ENCODE assay signal across 21 cellular contexts in genomic region chr5:6626494-6626893, GRCh38. TPM values are rescaled to one million over a fixed set of nuclear protein-coding genes. Genes with fewer than 3 reads are reported as not detected.
DNase-seq lines count a peak whose midpoint lies in the region; ATAC-seq, FAIRE-seq and TF ChIP-seq lines count a peak whose summit lies in the region.
"Had no signal": no experiment of that assay in that cellular context is flagged by ENCODE, and none has a peak within 500 bp of the region (broad histone marks: within the 10 kb centered on the region; RNA-seq: fewer than 3 reads in every experiment).

No MANE protein-coding gene starts in this region.

- H3K79me2 ChIP-seq in trophoblast cell (ENCODE audit: control insufficient read depth, insufficient read depth, low read length, poor library complexity) = peaks cover 2% of the 10 kb centered on the region

- no peak overlapping the region for H3K4ac ChIP-seq in trophoblast cell (ENCODE audit: low read depth, low read length)

- CTCF ChIA-PET in CD8-positive, alpha-beta T cell (lab: Charles Lee) = no interaction called here

- no peak for TF ChIP-seq CTCF in CD8-positive, alpha-beta T cell (IDR thresholded peaks at IDR 0.05)
- TF ChIP-seq CTCF in fibroblast of mammary gland (conservative IDR thresholded peaks at IDR 0.05; ENCODE audit: control insufficient read depth, insufficient read depth, low read depth, low read length) = no peak

- no peak overlapping the region for H4K8ac ChIP-seq in trophoblast cell (ENCODE audit: low read depth, low read length)

- no peaks in the 10 kb centered on the region for H3K9me3 Mint-ChIP-seq in activated naive CD4-positive, alpha-beta T cell treated with anti-CD3 and anti-CD28 coated beads, Interleukin-2, amount 50 U/mL, for 24 hours
- peaks cover 12% of the 10 kb centered on the region for H3K9me3 Mint-ChIP-seq in CD8-positive, alpha-beta T cell
- H3K9me3 Mint-ChIP-seq in activated T-helper 2 cell treated with anti-CD3 and anti-CD28 coated beads, Interferon-gamma antibody, Interleukin-2, Interleukin-4, amounts not matched to agents 10 μg/mL and 5 μg/mL and 100 μg/mL, durations not matched to agents 14 hours and 24 hours and 36 hours = peaks cover 28% of the 10 kb centered on the region

- H3K9me3 ChIP-seq in CD8-positive, alpha-beta T cell (ENCODE audit: low read length) = no peaks in the 10 kb centered on the region
- peaks cover 3% of the 10 kb centered on the region for H3K9me3 ChIP-seq in trophoblast cell (ENCODE audit: insufficient read depth, low read depth, low read length)
- H3K9me3 ChIP-seq: HAP-1 had no signal

- H2BK120ac ChIP-seq in trophoblast cell (ENCODE audit: insufficient read depth, low read length, poor library complexity) = no peak overlapping the region

- no peak overlapping the region for H3K18ac ChIP-seq in trophoblast cell (ENCODE audit: low read length)

- no peak overlapping the region for H3K14ac ChIP-seq in trophoblast cell (ENCODE audit: low read length)

- H2AK5ac ChIP-seq in trophoblast cell (ENCODE audit: low read length) = no peak overlapping the region

- peaks cover 39% of the 10 kb centered on the region for H3K36me3 ChIP-seq in CD8-positive, alpha-beta T cell (ENCODE audit: insufficient read depth, low read length)
- H3K36me3 ChIP-seq in trophoblast cell (ENCODE audit: control insufficient read depth in 1 of 2, insufficient read depth in 2 of 2, low read length in 2 of 2) = peaks cover 18 to 41% of the 10 kb centered on the region in 2 experiments

- intact Hi-C loops in CD8-positive, alpha-beta T cell (cut with DNase I, micrococcal nuclease) = no loop called here
- intact Hi-C loops in activated T-helper 2 cell treated with anti-CD3 and anti-CD28 coated beads, Interferon-gamma antibody, Interleukin-2, Interleukin-4, amounts not matched to agents 10 μg/mL and 5 μg/mL and 100 μg/mL, durations not matched to agents 14 hours and 24 hours and 36 hours (cut with micrococcal nuclease) = no loop called here

- FAIRE-seq in HTR-8/SVneo (lab: Jason Lieb, UNC) (peak; percentile 13), GM12891 (lab: Jason Lieb, UNC) (no peak)
- FAIRE-seq: D721Med, GM12878, GM18507, H54 had no signal

- ATAC-seq in CD8-positive, alpha-beta T cell = no peak
- ATAC-seq: GM12878 had no signal

- H4K91ac ChIP-seq in trophoblast cell (ENCODE audit: low read depth, low read length) = no peak overlapping the region

- H3K27ac Mint-ChIP-seq in activated naive CD4-positive, alpha-beta T cell treated with anti-CD3 and anti-CD28 coated beads, Interleukin-2, amount 50 U/mL, for 24 hours = no peak overlapping the region
- H3K27ac Mint-ChIP-seq in CD8-positive, alpha-beta T cell = peak overlapping the region; percentile 14
- no peak overlapping the region for H3K27ac Mint-ChIP-seq in activated T-helper 2 cell treated with anti-CD3 and anti-CD28 coated beads, Interferon-gamma antibody, Interleukin-2, Interleukin-4, amounts not matched to agents 10 μg/mL and 5 μg/mL and 100 μg/mL, durations not matched to agents 14 hours and 24 hours and 36 hours
- H3K27ac Mint-ChIP-seq: HFFc6 had no signal

- H3K27ac ChIP-seq in CD8-positive, alpha-beta T cell (ENCODE audit: low read depth, low read length) = no peak overlapping the region
- no peak overlapping the region for H3K27ac ChIP-seq in trophoblast cell (ENCODE audit: low read depth, low read length)

- no peak overlapping the region for H2BK5ac ChIP-seq in trophoblast cell (ENCODE audit: low read depth, low read length, poor library complexity)

- H3K27me3 Mint-ChIP-seq in activated naive CD4-positive, alpha-beta T cell treated with anti-CD3 and anti-CD28 coated beads, Interleukin-2, amount 50 U/mL, for 24 hours = no peaks in the 10 kb centered on the region
- no peaks in the 10 kb centered on the region for H3K27me3 Mint-ChIP-seq in CD8-positive, alpha-beta T cell (ENCODE audit: low read depth)
- H3K27me3 Mint-ChIP-seq in activated T-helper 2 cell treated with anti-CD3 and anti-CD28 coated beads, Interferon-gamma antibody, Interleukin-2, Interleukin-4, amounts not matched to agents 10 μg/mL and 5 μg/mL and 100 μg/mL, durations not matched to agents 14 hours and 24 hours and 36 hours (ENCODE audit: low read depth) = no peaks in the 10 kb centered on the region
- H3K27me3 Mint-ChIP-seq: CD8-positive, alpha-beta memory T cell had no signal

- no peak overlapping the region for H3K23ac ChIP-seq in trophoblast cell (ENCODE audit: low read length)

- peak overlapping the region; percentile 23 for H3K4me3 Mint-ChIP-seq in activated naive CD4-positive, alpha-beta T cell treated with anti-CD3 and anti-CD28 coated beads, Interleukin-2, amount 50 U/mL, for 24 hours
- no peak overlapping the region for H3K4me3 Mint-ChIP-seq in CD8-positive, alpha-beta T cell
- no peak overlapping the region for H3K4me3 Mint-ChIP-seq in activated T-helper 2 cell treated with anti-CD3 and anti-CD28 coated beads, Interferon-gamma antibody, Interleukin-2, Interleukin-4, amounts not matched to agents 10 μg/mL and 5 μg/mL and 100 μg/mL, durations not matched to agents 14 hours and 24 hours and 36 hours (ENCODE audit: low read depth)
- H3K4me3 Mint-ChIP-seq: CD8-positive, alpha-beta memory T cell; HFFc6 had no signal

- H3K9ac ChIP-seq in trophoblast cell (ENCODE audit: low read length) = no peak overlapping the region

- H4K12ac ChIP-seq in trophoblast cell (ENCODE audit: low read depth, low read length) = no peak overlapping the region

- no peak overlapping the region for H3K4me3 ChIP-seq in CD8-positive, alpha-beta T cell (ENCODE audit: low read depth, low read length)
- H3K4me3 ChIP-seq in fibroblast of mammary gland (ENCODE audit: control insufficient read depth, low read depth, low read length) (no peak overlapping the region), trophoblast cell (ENCODE audit: low read depth, low read length) (no peak overlapping the region)
- H3K4me3 ChIP-seq: GM12878, HAP-1 had no signal

- no peak overlapping the region for H3K4me2 ChIP-seq in trophoblast cell (ENCODE audit: low read length)

- TF ChIP-seq POLR2A in GM12891 (IDR thresholded peaks at IDR 0.05; ENCODE audit: low read depth, low read length) = no peak

- no peak for DNase-seq in activated naive CD4-positive, alpha-beta T cell treated with anti-CD3 and anti-CD28 coated beads, Interleukin-2, amount 50 U/mL, for 16 hours
- DNase-seq in CD8-positive, alpha-beta T cell = no peak
- DNase-seq in HTR-8/SVneo (ENCODE audit: insufficient read length, low spot score) (no peak), fibroblast of mammary gland (ENCODE audit: low read depth) (peak; percentile 21), GM12891 (ENCODE audit: insufficient read length, low spot score) (no peak), trophoblast cell (no peak)
- no peak for DNase-seq in activated T-helper 2 cell treated with anti-CD3 and anti-CD28 coated beads, Interferon-gamma antibody, Interleukin-2, Interleukin-4, amounts not matched to agents 10 μg/mL and 5 μg/mL and 100 μg/mL, durations not matched to agents 14 hours and 24 hours and 36 hours (ENCODE audit: low spot score)
- DNase-seq: C1 segment of cervical spinal cord; CD8-positive, alpha-beta memory T cell; DMS 273 treated with DMSO at 0.1 percent for 48 hours; DMS79; EL; GDM1; GOT3; HFFc6 had no signal

- no peak overlapping the region for H2BK12ac ChIP-seq in trophoblast cell (ENCODE audit: low read length)

- POLR2A ChIA-PET in CD8-positive, alpha-beta T cell (lab: Charles Lee) = no interaction called here

- no peaks in the 10 kb centered on the region for H3K79me1 ChIP-seq in trophoblast cell (ENCODE audit: low read length)

- no CpG with 5 or more reads among the region's 10 CpGs for whole genome bisulfite sequencing in trophoblast cell (ENCODE audit: extremely low coverage, insufficient coverage, insufficient read length)

- peaks cover 48% of the 10 kb centered on the region for H3K36me3 Mint-ChIP-seq in activated naive CD4-positive, alpha-beta T cell treated with anti-CD3 and anti-CD28 coated beads, Interleukin-2, amount 50 U/mL, for 24 hours
- peaks cover 89% of the 10 kb centered on the region for H3K36me3 Mint-ChIP-seq in CD8-positive, alpha-beta T cell
- H3K36me3 Mint-ChIP-seq in activated T-helper 2 cell treated with anti-CD3 and anti-CD28 coated beads, Interferon-gamma antibody, Interleukin-2, Interleukin-4, amounts not matched to agents 10 μg/mL and 5 μg/mL and 100 μg/mL, durations not matched to agents 14 hours and 24 hours and 36 hours (ENCODE audit: low read depth) = peaks cover 96% of the 10 kb centered on the region

- H3K4me1 Mint-ChIP-seq in activated naive CD4-positive, alpha-beta T cell treated with anti-CD3 and anti-CD28 coated beads, Interleukin-2, amount 50 U/mL, for 24 hours = peaks cover 71% of the 10 kb centered on the region
- H3K4me1 Mint-ChIP-seq in CD8-positive, alpha-beta T cell (ENCODE audit: low read depth) = peaks cover 65% of the 10 kb centered on the region
- H3K4me1 Mint-ChIP-seq in activated T-helper 2 cell treated with anti-CD3 and anti-CD28 coated beads, Interferon-gamma antibody, Interleukin-2, Interleukin-4, amounts not matched to agents 10 μg/mL and 5 μg/mL and 100 μg/mL, durations not matched to agents 14 hours and 24 hours and 36 hours (ENCODE audit: low read depth) = peaks cover 18% of the 10 kb centered on the region

- H2AFZ ChIP-seq in trophoblast cell (ENCODE audit: insufficient read depth, low read length, poor library complexity) = no peak overlapping the region

- no peaks in the 10 kb centered on the region for H3K27me3 ChIP-seq in CD8-positive, alpha-beta T cell (ENCODE audit: insufficient read depth, low read length)
- H3K27me3 ChIP-seq in trophoblast cell (ENCODE audit: insufficient read depth, low read length) = no peaks in the 10 kb centered on the region

- peaks cover 6% of the 10 kb centered on the region for H3K4me1 ChIP-seq in CD8-positive, alpha-beta T cell (ENCODE audit: insufficient read depth, low read length)
- H3K4me1 ChIP-seq in trophoblast cell (ENCODE audit: control insufficient read depth in 1 of 2, insufficient read depth in 2 of 2, low read length in 2 of 2) = no peaks in the 10 kb centered on the region
- H3K4me1 ChIP-seq: HAP-1 had no signal

TF ChIP-seq in GM12891, 5 proteins besides CTCF, POLR2A, EP300 and RAD21 (continues in another document):
- TF ChIP-seq POLR2AphosphoS5 (IDR thresholded peaks at IDR 0.05; ENCODE audit: low read depth, low read length) = no peak
- no peak for TF ChIP-seq TAF1 (IDR thresholded peaks at IDR 0.05; ENCODE audit: low read depth, low read length)
- TF ChIP-seq SPI1 (IDR thresholded peaks at IDR 0.05; ENCODE audit: low read depth, low read length) = no peak

RNA-seq across cellular contexts. Expression of gene NSUN2, which starts 6.3 kb away (rescaled TPM):
- total RNA-seq in CD8-positive, alpha-beta T cell = 10 to 100 TPM; 69.6 to 74.3 TPM
- polyA plus RNA-seq in GM12891 (2012; ENCODE audit: low read depth, missing spikeins) = 53.8 TPM
- polyA plus RNA-seq in trophoblast cell (2013) = 34.2 and 36.1 TPM in 2 replicates
- 124 and 125 TPM in 2 replicates for total RNA-seq in activated T-helper 2 cell treated with anti-CD3 and anti-CD28 coated beads, Interferon-gamma antibody, Interleukin-2, Interleukin-4, amounts not matched to agents 10 μg/mL and 5 μg/mL and 100 μg/mL, durations not matched to agents 14 hours and 24 hours and 36 hours

RNA-seq across cellular contexts. Expression of gene SRD5A1, which starts 6.7 kb away (rescaled TPM):
- 1 to 10 TPM; 2.1 to 2.8 TPM for total RNA-seq in CD8-positive, alpha-beta T cell
- 8.2 TPM for polyA plus RNA-seq in GM12891 (2012; ENCODE audit: low read depth, missing spikeins)
- 8.9 and 9.3 TPM in 2 replicates for polyA plus RNA-seq in trophoblast cell (2013)
- total RNA-seq in activated T-helper 2 cell treated with anti-CD3 and anti-CD28 coated beads, Interferon-gamma antibody, Interleukin-2, Interleukin-4, amounts not matched to agents 10 μg/mL and 5 μg/mL and 100 μg/mL, durations not matched to agents 14 hours and 24 hours and 36 hours = 15.3 and 16.0 TPM in 2 replicates
